Comparison of ENCODE assay signal across 13 cellular contexts in genomic region chr9:128304151-128304970, GRCh38. TPM values are rescaled to one million over a fixed set of nuclear protein-coding genes. Genes with fewer than 3 reads are reported as not detected.
DNase-seq lines count a peak whose midpoint lies in the region; ATAC-seq and TF ChIP-seq lines count a peak whose summit lies in the region.
"Had no signal": no experiment of that assay in that cellular context is flagged by ENCODE, and none has a peak within 500 bp of the region (broad histone marks: within the 10 kb centered on the region; RNA-seq: fewer than 3 reads in every experiment).

No MANE protein-coding gene starts in this region.

- H3F3A ChIP-seq in GM23248 (ENCODE audit: insufficient read depth), result peaks cover 53% of the 10 kb centered on the region

- H3K27ac Mint-ChIP-seq in endodermal cell, result peak overlapping the region; percentile 11
- H3K27ac Mint-ChIP-seq in glutamatergic neuron (ENCODE audit: unreplicated experiment), result no peak overlapping the region
- H3K27ac Mint-ChIP-seq: activated naive CD4-positive, alpha-beta T cell treated with anti-CD3 and anti-CD28 coated beads for 36 hours had no signal

- TF ChIP-seq POLR2A in tibial nerve (IDR thresholded peaks at IDR 0.05), result no peak

- H2AFZ ChIP-seq in ACC112 (ENCODE audit: low read length, unreplicated experiment) (no peak overlapping the region), GM23248 (no peak overlapping the region)

- H3K27me3 ChIP-seq in ACC112 (ENCODE audit: insufficient read depth, low read length) (no peaks in the 10 kb centered on the region), GM23248 (replicated peaks; ENCODE audit: insufficient read depth) (no peaks in the 10 kb centered on the region), endodermal cell (ENCODE audit: control insufficient read depth, insufficient read depth, low read length, poor library complexity, severe bottlenecking) (no peaks in the 10 kb centered on the region), tibial nerve (no peaks in the 10 kb centered on the region)
- H3K27me3 ChIP-seq: BLaER1, uterus had no signal

- no peak overlapping the region for H3K4me2 ChIP-seq in GM23248 (ENCODE audit: unreplicated experiment)
- H3K4me2 ChIP-seq: BLaER1 had no signal

- no peaks in the 10 kb centered on the region for H3K27me3 Mint-ChIP-seq in endodermal cell (ENCODE audit: insufficient read depth)
- H3K27me3 Mint-ChIP-seq in glutamatergic neuron (ENCODE audit: unreplicated experiment), result peaks cover 3% of the 10 kb centered on the region

- in situ Hi-C loops in GM23248 (cut with MboI), result no loop called here

- ATAC-seq in GM21423 (IDR thresholded peaks at IDR 0.05; ENCODE audit: unreplicated experiment), result no peak
- ATAC-seq: left cardiac atrium had no signal

- H3K79me2 ChIP-seq in ACC112 (ENCODE audit: control insufficient read depth, insufficient read depth, low read length, unreplicated experiment) (no peaks in the 10 kb centered on the region), GM23248 (ENCODE audit: insufficient read depth) (no peaks in the 10 kb centered on the region)

- H3K36me3 ChIP-seq in ACC112 (ENCODE audit: insufficient read depth, low read length), result peaks cover 5% of the 10 kb centered on the region; the same call in 1 of the 2 replicates
- no peaks in the 10 kb centered on the region for H3K36me3 ChIP-seq in GM23248 (ENCODE audit: low read depth)
- H3K36me3 ChIP-seq in endodermal cell (ENCODE audit: control insufficient read depth, insufficient read depth, low read length), result peaks cover 11% of the 10 kb centered on the region
- peaks cover 0 to 37% (median 3%) of the 10 kb centered on the region in 3 donors for H3K36me3 ChIP-seq in tibial nerve
- H3K36me3 ChIP-seq: uterus had no signal

- H3K9me3 ChIP-seq in GM23248 (ENCODE audit: low read depth) (no peaks in the 10 kb centered on the region), endodermal cell (ENCODE audit: control insufficient read depth, low read length) (no peaks in the 10 kb centered on the region), tibial nerve (no peaks in the 10 kb centered on the region)
- H3K9me3 ChIP-seq: BLaER1, uterus had no signal

- H3K4me3 ChIP-seq in ACC112 (ENCODE audit: low read depth, low read length) (no peak overlapping the region), GM23248 (no peak overlapping the region), endodermal cell (ENCODE audit: low read length) (no peak overlapping the region), tibial nerve (no peak overlapping the region)
- H3K4me3 ChIP-seq: BLaER1, uterus had no signal

- H3K4me3 Mint-ChIP-seq in endodermal cell, result no peak overlapping the region
- no peak overlapping the region for H3K4me3 Mint-ChIP-seq in glutamatergic neuron (ENCODE audit: unreplicated experiment)
- H3K4me3 Mint-ChIP-seq: activated naive CD4-positive, alpha-beta T cell treated with anti-CD3 and anti-CD28 coated beads for 36 hours had no signal

- peak; percentile 61 for DNase-seq in GM23248
- no peak for DNase-seq in endodermal cell
- no peak for DNase-seq in tibial nerve (ENCODE audit: low spot score in 2 of 2)
- no peak for DNase-seq in glutamatergic neuron
- DNase-seq: activated naive CD4-positive, alpha-beta T cell treated with anti-CD3 and anti-CD28 coated beads for 36 hours; left cardiac atrium; MM.1S; NCI-H2107; stimulated activated CD4-positive, alpha-beta T cell treated with anti-CD3 and anti-CD28 coated beads, Interleukin-1b, Interleukin-23, amount 100 ng/mL, for 48 hours; uterus had no signal

- no peaks in the 10 kb centered on the region for H4K20me1 ChIP-seq in GM23248 (ENCODE audit: insufficient read depth)
- H4K20me1 ChIP-seq: BLaER1 had no signal

- TF ChIP-seq EP300 in tibial nerve (IDR thresholded peaks at IDR 0.05), result no peak

- peak overlapping the region; percentile 57 for H3K9ac ChIP-seq in GM23248
- H3K9ac ChIP-seq in endodermal cell (ENCODE audit: extremely low read depth, low read length, poor library complexity, severe bottlenecking), result no peak overlapping the region
- H3K9ac ChIP-seq: BLaER1 had no signal

- no peak for TF ChIP-seq CTCF in endodermal cell (conservative IDR thresholded peaks at IDR 0.05)
- no peak for TF ChIP-seq CTCF in tibial nerve (IDR thresholded peaks at IDR 0.05)
- no peak for TF ChIP-seq CTCF in glutamatergic neuron (IDR thresholded peaks at IDR 0.05; ENCODE audit: partially characterized antibody, unreplicated experiment)

- H3K9me3 Mint-ChIP-seq in endodermal cell (no peaks in the 10 kb centered on the region), glutamatergic neuron (ENCODE audit: unreplicated experiment) (no peaks in the 10 kb centered on the region)
- H3K9me3 Mint-ChIP-seq: activated naive CD4-positive, alpha-beta T cell treated with anti-CD3 and anti-CD28 coated beads for 36 hours had no signal

- H3K27ac ChIP-seq in ACC112 (ENCODE audit: low read depth, low read length) (peak overlapping the region; percentile 47; the same call in 1 of the 2 replicates), GM23248 (peak overlapping the region; percentile 89), endodermal cell (ENCODE audit: low read depth, low read length) (no peak overlapping the region), tibial nerve (no peak overlapping the region)
- H3K27ac ChIP-seq: BLaER1, uterus had no signal

- H3K4me1 ChIP-seq in ACC112 (ENCODE audit: control insufficient read depth, insufficient read depth, low read length, unreplicated experiment) (peaks cover 38% of the 10 kb centered on the region), GM23248 (ENCODE audit: insufficient read depth) (peaks cover 43% of the 10 kb centered on the region), endodermal cell (ENCODE audit: control insufficient read depth, insufficient read depth, low read length) (no peaks in the 10 kb centered on the region), tibial nerve (peaks cover 0 to 6% (median 0%) of the 10 kb centered on the region in 4 donors)
- H3K4me1 ChIP-seq: BLaER1, uterus had no signal

- H3K4me1 Mint-ChIP-seq in endodermal cell, result peaks cover 4% of the 10 kb centered on the region
- H3K4me1 Mint-ChIP-seq in glutamatergic neuron (ENCODE audit: low read depth, unreplicated experiment), result no peaks in the 10 kb centered on the region

- no peaks in the 10 kb centered on the region for H3K9me2 ChIP-seq in GM23248 (ENCODE audit: insufficient read depth)

- H3K36me3 Mint-ChIP-seq in endodermal cell (ENCODE audit: low read depth), result peaks cover 13% of the 10 kb centered on the region
- no peaks in the 10 kb centered on the region for H3K36me3 Mint-ChIP-seq in glutamatergic neuron (ENCODE audit: unreplicated experiment)

- WGBS in GM23248 (ENCODE audit: low coverage in 1 of 2, low lambda C conversion rate in 2 of 2, missing lambda C conversion rate in 2 of 2), 2 experiments, result 73 to 81% methylated on average over 9 of the region's 9 CpGs
- WGBS in endodermal cell (ENCODE audit: insufficient coverage in 1 of 2, insufficient read length in 1 of 2), 2 experiments, result 89 to 93% methylated on average over 5 to 9 of the region's 9 CpGs
- WGBS in tibial nerve, 2 donors, result 69 to 70% methylated on average over 9 of the region's 9 CpGs

RNA-seq across cellular contexts. Expression of gene TRUB2, which starts 17.9 kb away (rescaled TPM):
- 10.0 and 13.8 TPM in 2 replicates for total RNA-seq in GM23248 (2014; rRNA removed; shearing (Covaris generic))
- polyA plus RNA-seq in GM23248 (2016; fragmentation: Nextera tagmentation; extraction: Ambion mirVana), result 30.3 and 33.2 TPM in 2 replicates
- total RNA-seq in endodermal cell (10 to 100 TPM; 30.6 to 31.8 TPM), tibial nerve (10 to 100 TPM in 1 of 4 donors, 1 to 10 TPM in 3; 7.2 to 18.3 (median 9.2) TPM), glutamatergic neuron (ENCODE audit: unreplicated experiment) (30.0 TPM)
- 18.5 TPM for polyA plus RNA-seq in endodermal cell (2013, experiment 1 of 2)
- 18.1 TPM for polyA plus RNA-seq in endodermal cell (2013, experiment 2 of 2)

RNA-seq across cellular contexts. Expression of gene COQ4, which starts 18.3 kb away (rescaled TPM):
- 29.1 and 46.8 TPM in 2 replicates for total RNA-seq in GM23248 (2014; rRNA removed; shearing (Covaris generic))
- polyA plus RNA-seq in GM23248 (2016; fragmentation: Nextera tagmentation; extraction: Ambion mirVana), result 34.1 and 36.0 TPM in 2 replicates
- total RNA-seq in endodermal cell (10 to 100 TPM; 48.1 to 50.7 TPM), tibial nerve (10 to 100 TPM; 50.5 to 71.7 (median 65.5) TPM), glutamatergic neuron (ENCODE audit: unreplicated experiment) (35.8 TPM)
- polyA plus RNA-seq in endodermal cell (2013, experiment 1 of 2), result 41.9 TPM
- 34.3 TPM for polyA plus RNA-seq in endodermal cell (2013, experiment 2 of 2)

RNA-seq across cellular contexts. Expression of gene SWI5, which starts 28.3 kb away (rescaled TPM):
- 32.8 and 43.3 TPM in 2 replicates for total RNA-seq in GM23248 (2014; rRNA removed; shearing (Covaris generic))
- 60.7 and 64.9 TPM in 2 replicates for polyA plus RNA-seq in GM23248 (2016; fragmentation: Nextera tagmentation; extraction: Ambion mirVana)
- 10 to 100 TPM; 33.4 to 46.9 TPM for total RNA-seq in endodermal cell
- 27.5 TPM for polyA plus RNA-seq in endodermal cell (2013, experiment 1 of 2)
- polyA plus RNA-seq in endodermal cell (2013, experiment 2 of 2), result 28.4 TPM
- total RNA-seq in tibial nerve, result 10 to 100 TPM; 27.5 to 39.8 (median 32.9) TPM
- 13.7 TPM for total RNA-seq in glutamatergic neuron (ENCODE audit: unreplicated experiment)

RNA-seq across cellular contexts. Expression of gene GOLGA2, which starts 28.6 kb away (rescaled TPM):
- total RNA-seq in GM23248 (2014; rRNA removed; shearing (Covaris generic)), result 116 and 121 TPM in 2 replicates
- 32.9 and 35.1 TPM in 2 replicates for polyA plus RNA-seq in GM23248 (2016; fragmentation: Nextera tagmentation; extraction: Ambion mirVana)
- 100 to 1,000 TPM in 1 of 2 donors, 10 to 100 TPM in 1; 91.9 to 101 TPM for total RNA-seq in endodermal cell
- polyA plus RNA-seq in endodermal cell (2013, experiment 1 of 2), result 50.7 TPM
- polyA plus RNA-seq in endodermal cell (2013, experiment 2 of 2), result 43.8 TPM
- total RNA-seq in tibial nerve, result 100 to 1,000 TPM in 1 of 4 donors, 10 to 100 TPM in 3; 67.4 to 103 (median 91.9) TPM
- 78.3 TPM for total RNA-seq in glutamatergic neuron (ENCODE audit: unreplicated experiment)

RNA-seq across cellular contexts. Expression of gene SLC27A4, which starts 36.0 kb away (rescaled TPM):
- total RNA-seq in GM23248 (2014; rRNA removed; shearing (Covaris generic)), result 22.9 and 30.9 TPM in 2 replicates
- 11.8 and 12.3 TPM in 2 replicates for polyA plus RNA-seq in GM23248 (2016; fragmentation: Nextera tagmentation; extraction: Ambion mirVana)
- total RNA-seq in endodermal cell (10 to 100 TPM; 22.4 to 25.0 TPM), tibial nerve (10 to 100 TPM; 13.5 to 33.3 (median 18.0) TPM), glutamatergic neuron (ENCODE audit: unreplicated experiment) (47.3 TPM)
- 23.8 TPM for polyA plus RNA-seq in endodermal cell (2013, experiment 1 of 2)
- 23.5 TPM for polyA plus RNA-seq in endodermal cell (2013, experiment 2 of 2)

Comparison
In these comparisons a context has a peak if more than half of its experiments do, and no peak if none do; other contexts are left out.
1. H3K27ac ChIP-seq: peak in ACC112 (single experiment) and GM23248 (single experiment); none in endodermal cell (single experiment) and tibial nerve (0 of 4).